ENCODE assay signal across 8 cellular contexts in the genomic region with DNA sequence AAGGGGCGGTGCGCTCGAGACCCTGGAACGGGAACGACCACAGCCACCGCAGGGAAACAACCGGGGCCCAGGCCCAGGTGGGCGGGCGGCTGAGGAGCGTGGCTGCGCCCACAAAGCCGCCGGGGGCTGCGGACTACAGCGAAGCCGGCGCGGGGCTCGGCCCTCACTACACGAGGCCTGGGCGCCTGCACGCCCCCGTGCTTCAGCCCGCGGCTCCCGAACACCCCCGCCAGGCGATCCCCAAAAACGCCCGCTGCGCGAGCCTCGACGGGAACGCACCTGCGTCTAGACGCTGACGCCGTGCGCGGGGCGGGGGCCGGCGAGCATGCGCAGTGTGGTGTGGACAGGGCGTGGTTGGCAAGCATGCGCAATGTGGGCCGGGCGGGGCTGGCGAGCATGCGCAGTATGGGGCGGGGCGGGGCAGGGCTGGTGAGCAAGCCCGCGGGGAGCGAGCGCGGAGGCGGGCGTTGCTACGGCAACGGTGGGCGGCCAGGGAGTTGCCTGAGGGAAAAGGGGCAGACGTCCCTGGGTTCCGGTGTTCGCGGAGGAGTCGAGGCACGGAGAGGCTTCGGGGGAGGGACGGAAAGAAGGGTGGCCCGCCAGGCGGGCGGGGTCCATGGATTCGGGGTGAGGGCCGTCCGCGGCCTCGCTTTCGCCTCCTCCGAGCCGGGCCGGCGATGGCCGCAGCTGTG. TPM values are rescaled to one million over a fixed set of nuclear protein-coding genes. Genes with fewer than 3 reads are reported as not detected.
DNase-seq lines count a peak whose midpoint lies in the region; ATAC-seq and TF ChIP-seq lines count a peak whose summit lies in the region.

A gene (plus strand): TSS at position 518 of the 692 bp plus-strand sequence. CDS start 3,104 bp downstream, outside the sequence.

- peak; percentile 36 to 77 (median 67) for TF ChIP-seq POLR2A in body of pancreas (IDR thresholded peaks at IDR 0.05)

- no peak for TF ChIP-seq CTCF in body of pancreas (IDR thresholded peaks at IDR 0.05)

- H3K36me3 ChIP-seq in body of pancreas (replicated peaks in 1 of 2; ENCODE audit: insufficient read depth in 1 of 2, low read depth in 2 of 2) = no peaks in the 10 kb centered on the region
- H3K36me3 ChIP-seq in iPS-18a (ENCODE audit: control insufficient read depth, low read depth, low read length) = no peaks in the 10 kb centered on the region
- no peaks in the 10 kb centered on the region for H3K36me3 ChIP-seq in skeletal muscle tissue (ENCODE audit: control insufficient read depth in 3 of 3, insufficient read depth in 3 of 3, low read length in 3 of 3)

- peak within 1 kb of the TSS; percentile 66 to 71 for H3K4me3 ChIP-seq in body of pancreas
- peak within 1 kb of the TSS; percentile 88 for H3K4me3 ChIP-seq in iPS-18a (ENCODE audit: low read length)
- H3K4me3 ChIP-seq in skeletal muscle tissue (ENCODE audit: low read length in 3 of 3) = peak within 1 kb of the TSS; percentile 80 to 89 (median 80)

- H3K4me1 ChIP-seq in body of pancreas (peaks cover 18% of the 10 kb centered on the region), iPS-18a (ENCODE audit: control insufficient read depth, low read depth, low read length) (peaks cover 14% of the 10 kb centered on the region), skeletal muscle tissue (ENCODE audit: control insufficient read depth in 3 of 3, insufficient read depth in 3 of 3, low read length in 3 of 3) (peaks cover 0 to 16% (median 8%) of the 10 kb centered on the region in 3 donors)

- intact Hi-C loops in body of pancreas (cut with DNase I) = no loop called here

- no peaks in the 10 kb centered on the region for H3K27me3 ChIP-seq in body of pancreas
- peaks cover 23% of the 10 kb centered on the region for H3K27me3 ChIP-seq in iPS-18a (ENCODE audit: control insufficient read depth, insufficient read depth, low read length)
- H3K27me3 ChIP-seq in skeletal muscle tissue (ENCODE audit: control insufficient read depth in 3 of 3, insufficient read depth in 3 of 3, low read length in 3 of 3) = peaks cover 0 to 16% (median 0%) of the 10 kb centered on the region in 3 donors

- H3K27ac ChIP-seq in body of pancreas = peak within 1 kb of the TSS; percentile 51 to 82 (median 75)
- no peak within 1 kb of the TSS for H3K27ac ChIP-seq in iPS-18a (ENCODE audit: low read length)
- peak within 1 kb of the TSS; percentile 44 for H3K27ac ChIP-seq in skeletal muscle tissue (ENCODE audit: low read depth, low read length)

- ATAC-seq in GM18498 (IDR thresholded peaks at IDR 0.05; ENCODE audit: unreplicated experiment) (peak; percentile 92), HG02884 (IDR thresholded peaks at IDR 0.05; ENCODE audit: unreplicated experiment) (peak; percentile 72), body of pancreas (peak; percentile 99)

- peak; percentile 87 for DNase-seq in NCI-H2029 (lab: John Stamatoyannopoulos, UW)
- DNase-seq in T1000 (lab: John Stamatoyannopoulos, UW) = peak; percentile 90
- DNase-seq in body of pancreas = peak; percentile 97 to 99 (median 98)
- DNase-seq in KG1 (lab: John Stamatoyannopoulos, UW) = no peak

- H3K9me3 ChIP-seq in body of pancreas = no peaks in the 10 kb centered on the region
- H3K9me3 ChIP-seq in iPS-18a (ENCODE audit: control insufficient read depth, low read depth, low read length) = no peaks in the 10 kb centered on the region
- H3K9me3 ChIP-seq in skeletal muscle tissue (ENCODE audit: control insufficient read depth in 3 of 3, low read length in 3 of 3) = peaks cover 0 to 3% (median 0%) of the 10 kb centered on the region in 3 donors

- WGBS in body of pancreas, 2 donors = 0 to 2% methylated on average over 22 to 85 of the region's 85 CpGs

- H3K9ac ChIP-seq in iPS-18a (ENCODE audit: low read length) = peak within 1 kb of the TSS; percentile 76
- H3K9ac ChIP-seq in skeletal muscle tissue (ENCODE audit: low read depth in 1 of 3, low read length in 3 of 3) = peak within 1 kb of the TSS; percentile 65 to 77 (median 68)

RNA-seq across cellular contexts. Expression of the gene that starts here (rescaled TPM):
- total RNA-seq in body of pancreas (under 1 TPM; 0.26 to 0.99 TPM), skeletal muscle tissue (0.52 TPM)

Comparison
In these comparisons a context has a peak if more than half of its experiments do, and no peak if none do; other contexts are left out.
1. Peak in DNase-seq, ATAC-seq, H3K4me3 ChIP-seq and H3K27ac ChIP-seq in body of pancreas; RNA of the gene not detected or under 1 TPM.